ENCODE assay signal across 1 cellular context in genomic region chr12:62933871-62934798, GRCh38.
TF ChIP-seq lines count a peak whose summit lies in the region.

No MANE protein-coding gene starts in this region.

TF ChIP-seq in A549, 52 proteins besides CTCF, POLR2A, EP300 and RAD21 (continued from another document):
- TF ChIP-seq PBX3 (IDR thresholded peaks at IDR 0.05): no peak
